Comparison of ENCODE assay signal across 1 cellular context in the genomic region with DNA sequence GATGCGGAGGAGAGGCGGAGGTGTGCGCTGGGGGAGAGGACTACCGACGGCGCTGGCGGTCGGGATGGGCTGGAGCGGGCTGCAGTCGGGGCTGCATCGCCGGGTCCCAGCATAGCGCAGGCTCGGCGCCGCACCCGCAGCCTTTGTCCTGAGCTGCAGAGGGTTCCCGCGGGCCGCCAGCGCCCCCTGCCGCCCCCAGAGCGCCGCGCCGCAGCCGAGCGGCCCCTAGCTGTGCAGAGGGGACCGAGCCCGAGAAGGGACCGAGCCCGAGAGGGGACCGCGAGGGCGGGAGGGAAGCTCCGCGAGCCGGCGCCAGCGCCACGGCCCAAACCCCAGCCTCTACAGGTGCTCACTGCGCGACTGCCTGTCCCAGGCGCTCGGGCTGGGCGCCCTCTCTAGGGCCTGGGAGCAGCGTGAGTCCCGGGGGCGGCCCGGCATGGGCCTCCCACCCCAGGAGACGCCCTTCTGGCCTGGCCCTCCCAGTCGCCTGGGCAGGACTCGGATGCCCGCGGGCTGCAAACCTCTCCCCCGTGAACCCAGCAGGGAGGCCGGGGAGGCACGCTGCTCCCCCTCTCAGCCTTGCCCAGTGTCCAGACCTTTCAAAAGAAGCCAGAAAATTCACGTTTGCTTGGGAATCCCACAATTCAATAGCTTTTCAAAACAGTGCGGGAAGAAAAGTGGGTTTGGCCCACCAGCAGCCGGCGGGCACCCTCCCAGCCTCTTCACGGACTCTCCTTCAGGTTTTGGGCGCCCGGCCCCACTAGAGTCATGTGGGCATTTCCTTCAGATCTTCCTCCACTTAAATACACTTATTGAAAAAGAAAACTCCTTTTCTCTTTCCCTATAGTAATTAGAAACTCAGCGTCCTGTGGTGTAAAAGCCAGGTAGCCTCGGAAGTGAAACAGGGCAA.
TF ChIP-seq lines count a peak whose summit lies in the region.

No MANE protein-coding gene starts in this region.

TF ChIP-seq in HEK293, 187 proteins besides CTCF, POLR2A, EP300 and RAD21 (continued from another document):
- TF ChIP-seq ZNF488 (tag by site-specific recombination; IDR thresholded peaks at IDR 0.05) (no peak), ZNF449 (tag by site-specific recombination; IDR thresholded peaks at IDR 0.05) (peak; percentile 39; the same call in 1 of the 2 replicates), AEBP2 (tag by site-specific recombination; IDR thresholded peaks at IDR 0.05; ENCODE audit: borderline replicate concordance) (no peak), ZIC2 (tag by site-specific recombination; IDR thresholded peaks at IDR 0.05) (peak; percentile 79), ZNF335 (tag by site-specific recombination; conservative IDR thresholded peaks at IDR 0.05) (peak; percentile 48), ZSCAN30 (tag by site-specific recombination; IDR thresholded peaks at IDR 0.05) (peak; percentile 78), GLI2 (tag by site-specific recombination; IDR thresholded peaks at IDR 0.05; ENCODE audit: borderline replicate concordance, low read depth) (no peak), PATZ1 (tag by site-specific recombination; IDR thresholded peaks at IDR 0.05) (peak; percentile 19; the same call in 1 of the 2 replicates), GFI1B (tag by site-specific recombination; IDR thresholded peaks at IDR 0.05) (no peak), SCRT2 (tag by site-specific recombination; IDR thresholded peaks at IDR 0.05) (peak; percentile 91), ZFP41 (tag by site-specific recombination; IDR thresholded peaks at IDR 0.05; ENCODE audit: borderline replicate concordance) (no peak), ZNF561 (tag by site-specific recombination; IDR thresholded peaks at IDR 0.05; ENCODE audit: borderline replicate concordance) (no peak; the same call in 1 of the 2 replicates), GLIS1 (tag by site-specific recombination; IDR thresholded peaks at IDR 0.05) (peak; percentile 53; the same call in 1 of the 2 replicates), ZBTB48 (tag by site-specific recombination; IDR thresholded peaks at IDR 0.05) (peak; percentile 58), ZNF660 (tag by site-specific recombination; IDR thresholded peaks at IDR 0.05) (peak; percentile 84), ZBTB8A (tag by site-specific recombination; IDR thresholded peaks at IDR 0.05) (0 out of 2 replicates have a peak, but pooled peaks have one; percentile 60), ZNF600 (tag by site-specific recombination; IDR thresholded peaks at IDR 0.05) (peak; percentile 83), ZNF792 (tag by site-specific recombination; IDR thresholded peaks at IDR 0.05) (no peak), ZNF521 (tag by site-specific recombination; IDR thresholded peaks at IDR 0.05) (no peak), ZNF654 (tag by site-specific recombination; IDR thresholded peaks at IDR 0.05; ENCODE audit: low read depth) (peak; percentile 37; the same call in 1 of the 2 replicates), ZBTB1 (tag by site-specific recombination; IDR thresholded peaks at IDR 0.05) (no peak), PBX3 (CRISPR knock-in tag; IDR thresholded peaks at IDR 0.05) (no peak), ZNF350 (tag by site-specific recombination; IDR thresholded peaks at IDR 0.05) (no peak), ZNF140 (tag by site-specific recombination; IDR thresholded peaks at IDR 0.05) (no peak), ZNF629 (tag by site-specific recombination; IDR thresholded peaks at IDR 0.05) (no peak), GLIS2 (tag by site-specific recombination; IDR thresholded peaks at IDR 0.05) (peak; percentile 46), KLF17 (tag by site-specific recombination; IDR thresholded peaks at IDR 0.05) (peak; percentile 60), ZNF692 (tag by site-specific recombination; IDR thresholded peaks at IDR 0.05) (0 out of 2 replicates have a peak, but pooled peaks have one; percentile 35), MEIS1 (CRISPR knock-in tag; IDR thresholded peaks at IDR 0.05; ENCODE audit: borderline replicate concordance) (no peak), ZNF785 (tag by site-specific recombination; IDR thresholded peaks at IDR 0.05) (no peak), ZBTB17 (tag by site-specific recombination; IDR thresholded peaks at IDR 0.05) (0 out of 2 replicates have a peak, but pooled peaks have one; percentile 16), ZNF391 (tag by site-specific recombination; IDR thresholded peaks at IDR 0.05; ENCODE audit: borderline replicate concordance, low read depth) (no peak)
- TF ChIP-seq, protein P1, sequence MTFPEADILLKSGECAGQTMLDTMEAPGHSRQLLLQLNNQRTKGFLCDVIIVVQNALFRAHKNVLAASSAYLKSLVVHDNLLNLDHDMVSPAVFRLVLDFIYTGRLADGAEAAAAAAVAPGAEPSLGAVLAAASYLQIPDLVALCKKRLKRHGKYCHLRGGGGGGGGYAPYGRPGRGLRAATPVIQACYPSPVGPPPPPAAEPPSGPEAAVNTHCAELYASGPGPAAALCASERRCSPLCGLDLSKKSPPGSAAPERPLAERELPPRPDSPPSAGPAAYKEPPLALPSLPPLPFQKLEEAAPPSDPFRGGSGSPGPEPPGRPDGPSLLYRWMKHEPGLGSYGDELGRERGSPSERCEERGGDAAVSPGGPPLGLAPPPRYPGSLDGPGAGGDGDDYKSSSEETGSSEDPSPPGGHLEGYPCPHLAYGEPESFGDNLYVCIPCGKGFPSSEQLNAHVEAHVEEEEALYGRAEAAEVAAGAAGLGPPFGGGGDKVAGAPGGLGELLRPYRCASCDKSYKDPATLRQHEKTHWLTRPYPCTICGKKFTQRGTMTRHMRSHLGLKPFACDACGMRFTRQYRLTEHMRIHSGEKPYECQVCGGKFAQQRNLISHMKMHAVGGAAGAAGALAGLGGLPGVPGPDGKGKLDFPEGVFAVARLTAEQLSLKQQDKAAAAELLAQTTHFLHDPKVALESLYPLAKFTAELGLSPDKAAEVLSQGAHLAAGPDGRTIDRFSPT (tag by site-specific recombination; IDR thresholded peaks at IDR 0.05): no peak
- TF ChIP-seq, protein P2, sequence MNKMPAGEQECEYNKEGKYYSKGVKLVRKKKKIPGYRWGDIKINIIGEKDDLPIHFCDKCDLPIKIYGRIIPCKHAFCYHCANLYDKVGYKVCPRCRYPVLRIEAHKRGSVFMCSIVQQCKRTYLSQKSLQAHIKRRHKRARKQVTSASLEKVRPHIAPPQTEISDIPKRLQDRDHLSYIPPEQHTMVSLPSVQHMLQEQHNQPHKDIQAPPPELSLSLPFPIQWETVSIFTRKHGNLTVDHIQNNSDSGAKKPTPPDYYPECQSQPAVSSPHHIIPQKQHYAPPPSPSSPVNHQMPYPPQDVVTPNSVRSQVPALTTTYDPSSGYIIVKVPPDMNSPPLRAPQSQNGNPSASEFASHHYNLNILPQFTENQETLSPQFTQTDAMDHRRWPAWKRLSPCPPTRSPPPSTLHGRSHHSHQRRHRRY (tag by site-specific recombination; IDR thresholded peaks at IDR 0.05): no peak
- TF ChIP-seq, protein P3, sequence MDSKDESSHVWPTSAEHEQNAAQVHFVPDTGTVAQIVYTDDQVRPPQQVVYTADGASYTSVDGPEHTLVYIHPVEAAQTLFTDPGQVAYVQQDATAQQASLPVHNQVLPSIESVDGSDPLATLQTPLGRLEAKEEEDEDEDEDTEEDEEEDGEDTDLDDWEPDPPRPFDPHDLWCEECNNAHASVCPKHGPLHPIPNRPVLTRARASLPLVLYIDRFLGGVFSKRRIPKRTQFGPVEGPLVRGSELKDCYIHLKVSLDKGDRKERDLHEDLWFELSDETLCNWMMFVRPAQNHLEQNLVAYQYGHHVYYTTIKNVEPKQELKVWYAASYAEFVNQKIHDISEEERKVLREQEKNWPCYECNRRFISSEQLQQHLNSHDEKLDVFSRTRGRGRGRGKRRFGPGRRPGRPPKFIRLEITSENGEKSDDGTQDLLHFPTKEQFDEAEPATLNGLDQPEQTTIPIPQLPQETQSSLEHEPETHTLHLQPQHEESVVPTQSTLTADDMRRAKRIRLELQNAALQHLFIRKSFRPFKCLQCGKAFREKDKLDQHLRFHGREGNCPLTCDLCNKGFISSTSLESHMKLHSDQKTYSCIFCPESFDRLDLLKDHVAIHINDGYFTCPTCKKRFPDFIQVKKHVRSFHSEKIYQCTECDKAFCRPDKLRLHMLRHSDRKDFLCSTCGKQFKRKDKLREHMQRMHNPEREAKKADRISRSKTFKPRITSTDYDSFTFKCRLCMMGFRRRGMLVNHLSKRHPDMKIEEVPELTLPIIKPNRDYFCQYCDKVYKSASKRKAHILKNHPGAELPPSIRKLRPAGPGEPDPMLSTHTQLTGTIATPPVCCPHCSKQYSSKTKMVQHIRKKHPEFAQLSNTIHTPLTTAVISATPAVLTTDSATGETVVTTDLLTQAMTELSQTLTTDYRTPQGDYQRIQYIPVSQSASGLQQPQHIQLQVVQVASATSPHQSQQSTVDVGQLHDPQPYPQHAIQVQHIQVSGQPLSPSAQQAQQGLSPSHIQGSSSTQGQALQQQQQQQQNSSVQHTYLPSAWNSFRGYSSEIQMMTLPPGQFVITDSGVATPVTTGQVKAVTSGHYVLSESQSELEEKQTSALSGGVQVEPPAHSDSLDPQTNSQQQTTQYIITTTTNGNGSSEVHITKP (tag by site-specific recombination; IDR thresholded peaks at IDR 0.05): 0 out of 2 replicates have a peak, but pooled peaks have one; percentile 22
